26 cellular contexts compared by ENCODE assay signal in genomic region chr2:217970206-217970605, GRCh38. TPM values are rescaled to one million over a fixed set of nuclear protein-coding genes. Genes with fewer than 3 reads are reported as not detected.
"Had no signal": no experiment of that assay in that cellular context is flagged by ENCODE, and none has a peak within 500 bp of the region (broad histone marks: within the 10 kb centered on the region; RNA-seq: fewer than 3 reads in every experiment).

No MANE protein-coding gene starts in this region.

- H3K36me3 Mint-ChIP-seq: activated naive CD8-positive, alpha-beta T cell; immature natural killer cell; naive thymus-derived CD8-positive, alpha-beta T cell; neural progenitor cell; T-cell had no signal

- ATAC-seq: activated CD4-positive, CD25-positive, alpha-beta regulatory T cell treated with anti-CD3 and anti-CD28 coated beads, Interleukin-2, amount 50 U/mL, for 24 hours; activated CD8-positive, alpha-beta T cell treated with anti-CD3 and anti-CD28 coated beads, Interleukin-2, amount 10 ng/mL, durations not matched to agents 7 days and 5 days; esophagus mucosa; left lobe of liver; lower lobe of right lung; naive thymus-derived CD8-positive, alpha-beta T cell; sciatic nerve; T-cell had no signal

- H3K4me2 ChIP-seq: hepatocyte, neural progenitor cell, smooth muscle cell had no signal

- H3K36me3 ChIP-seq: lower lobe of right lung, neural progenitor cell, tibial artery had no signal

- DNase-seq: activated CD4-positive, alpha-beta T cell treated with anti-CD3 and anti-CD28 coated beads, Interleukin-2, amount 10 ng/mL, durations not matched to agents 7 days and 5 days; activated CD8-positive, alpha-beta T cell treated with anti-CD3 and anti-CD28 coated beads, Interleukin-2, amount 10 ng/mL, durations not matched to agents 7 days and 5 days; activated gamma-delta T cell treated with Interleukin-2 at 50 U/mL for 16 hours; central memory CD4-positive, alpha-beta T cell; effector memory CD4-positive, alpha-beta T cell; foreskin melanocyte; glutamatergic neuron; immature natural killer cell; lower lobe of right lung; naive thymus-derived CD8-positive, alpha-beta T cell; stimulated activated CD4-positive, alpha-beta T cell treated with anti-CD3 and anti-CD28 coated beads, Interleukin-15, amount 100 ng/mL, for 24 hours; stimulated activated CD8-positive, alpha-beta memory T cell treated with anti-CD3 and anti-CD28 coated beads, Interleukin-4, amount 100 ng/mL, for 48 hours; stimulated activated naive CD4-positive, alpha-beta T cell; substantia nigra; T-cell had no signal

- H3K4me3 ChIP-seq: hepatocyte, lower lobe of right lung, neural progenitor cell, smooth muscle cell, tibial artery had no signal

- H2AFZ ChIP-seq: hepatocyte, neural progenitor cell had no signal

- H3K27me3 ChIP-seq: hepatocyte, tibial artery had no signal

- H3K9me3 ChIP-seq: lower lobe of right lung, tibial artery had no signal

- H3K4me1 Mint-ChIP-seq: activated CD4-positive, alpha-beta T cell treated with anti-CD3 and anti-CD28 coated beads, Interleukin-2, amount 10 ng/mL, durations not matched to agents 7 days and 5 days; immature natural killer cell; naive thymus-derived CD8-positive, alpha-beta T cell; T-cell had no signal

- H3K9ac ChIP-seq: neural progenitor cell had no signal

- H3K4me3 Mint-ChIP-seq: activated CD4-positive, alpha-beta T cell treated with anti-CD3 and anti-CD28 coated beads, Interleukin-2, amount 10 ng/mL, durations not matched to agents 7 days and 5 days; activated CD8-positive, alpha-beta T cell treated with anti-CD3 and anti-CD28 coated beads, Interleukin-2, amount 10 ng/mL, durations not matched to agents 7 days and 5 days; activated naive CD8-positive, alpha-beta T cell; immature natural killer cell; naive thymus-derived CD8-positive, alpha-beta T cell; neural progenitor cell; T-cell; T-helper 2 cell treated with Interferon-gamma antibody and Interleukin-4, amounts not matched to agents 5 μg/mL and 100 μg/mL, for 36 hours had no signal

- H3K27ac ChIP-seq: hepatocyte, lower lobe of right lung, neural progenitor cell, VCaP had no signal

- H3K9me3 Mint-ChIP-seq: T-cell; T-helper 2 cell treated with Interferon-gamma antibody and Interleukin-4, amounts not matched to agents 5 μg/mL and 100 μg/mL, for 36 hours had no signal

- H3K27ac Mint-ChIP-seq: activated CD4-positive, alpha-beta T cell treated with anti-CD3 and anti-CD28 coated beads, Interleukin-2, amount 10 ng/mL, durations not matched to agents 7 days and 5 days; activated CD8-positive, alpha-beta T cell treated with anti-CD3 and anti-CD28 coated beads, Interleukin-2, amount 10 ng/mL, durations not matched to agents 7 days and 5 days; activated naive CD8-positive, alpha-beta T cell; immature natural killer cell; naive thymus-derived CD8-positive, alpha-beta T cell; neural progenitor cell; T-cell; T-helper 2 cell treated with Interferon-gamma antibody and Interleukin-4, amounts not matched to agents 5 μg/mL and 100 μg/mL, for 36 hours had no signal

RNA-seq across cellular contexts. Expression of gene TNS1, which starts 32.6 kb away (rescaled TPM):
- polyA plus RNA-seq: naive thymus-derived CD8-positive, alpha-beta T cell had no signal
